Comparison of ENCODE assay signal across 12 cellular contexts in the genomic region with DNA sequence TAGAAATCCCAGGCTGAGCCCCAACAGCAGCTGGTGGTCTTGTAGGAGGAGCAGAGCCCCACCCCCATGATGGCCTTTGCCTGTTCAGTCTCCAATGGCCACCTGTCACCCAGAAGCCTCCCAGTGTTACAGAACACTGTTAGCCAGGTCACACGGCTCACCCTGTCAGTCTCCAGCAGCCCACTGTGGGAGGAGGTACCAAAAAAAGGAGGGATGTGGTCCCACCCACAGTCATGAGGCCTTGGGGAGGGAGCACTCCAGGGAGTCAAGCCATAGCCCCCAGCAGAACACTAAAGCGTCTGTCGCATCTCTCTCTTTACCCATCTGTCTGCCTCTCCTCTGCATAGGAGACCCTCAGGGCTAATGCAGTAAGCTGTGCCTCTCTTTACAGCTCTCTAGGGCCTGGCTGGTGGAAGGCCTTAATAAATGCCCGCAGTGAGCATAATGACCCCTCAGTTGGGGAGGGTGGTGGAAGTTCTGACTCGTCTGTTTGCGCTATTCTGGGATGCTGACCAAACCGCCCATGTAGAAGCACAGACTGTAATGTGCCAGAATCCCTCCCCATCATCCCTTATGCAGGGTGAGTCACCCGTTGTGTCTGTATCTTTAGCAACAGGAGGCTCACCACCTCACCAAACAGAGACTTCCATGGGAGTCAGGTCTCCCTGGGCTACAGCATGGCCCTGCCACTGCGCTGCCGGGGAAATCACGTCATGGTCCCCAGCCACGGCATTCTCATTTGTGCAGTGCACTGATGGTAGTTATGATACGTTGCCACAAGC. TPM values are rescaled to one million over a fixed set of nuclear protein-coding genes. Genes with fewer than 3 reads are reported as not detected.
DNase-seq lines count a peak whose midpoint lies in the region; ATAC-seq and TF ChIP-seq lines count a peak whose summit lies in the region.
"Had no signal": no experiment of that assay in that cellular context is flagged by ENCODE, and none has a peak within 500 bp of the region (broad histone marks: within the 10 kb centered on the region; RNA-seq: fewer than 3 reads in every experiment).

No MANE protein-coding gene starts in this region.

- peaks cover 65% of the 10 kb centered on the region for H3K4me1 Mint-ChIP-seq in chondrocyte (ENCODE audit: low read depth)
- H3K4me1 Mint-ChIP-seq: B cell had no signal

- no peak for TF ChIP-seq EP300 in upper lobe of left lung (IDR thresholded peaks at IDR 0.05)

- WGBS in mesenchymal stem cell, result 70% methylated on average over 13 of the region's 13 CpGs
- WGBS in upper lobe of left lung, 2 donors, result 64 to 89% methylated on average over 4 to 13 of the region's 13 CpGs

- H3K27me3 ChIP-seq in mesenchymal stem cell (ENCODE audit: control insufficient read depth in 1 of 2, insufficient read depth in 1 of 2, low read length in 2 of 2) (no peaks in the 10 kb centered on the region), upper lobe of left lung (no peaks in the 10 kb centered on the region)

- peak overlapping the region; percentile 93 for H3K27ac Mint-ChIP-seq in chondrocyte (ENCODE audit: unreplicated experiment)
- H3K27ac Mint-ChIP-seq: B cell had no signal

- peaks cover 7% of the 10 kb centered on the region for H3K36me3 Mint-ChIP-seq in chondrocyte (ENCODE audit: low read depth)

- H2AFZ ChIP-seq in mesenchymal stem cell (ENCODE audit: low read depth, low read length), result no peak overlapping the region

- DNase-seq in NCI-H146 (lab: John Stamatoyannopoulos, UW), result peak; percentile 23
- DNase-seq in NCI-H146 treated with DMSO at 0.1 percent for 48 hours (lab: John Stamatoyannopoulos, UW; ENCODE audit: unreplicated experiment), result no peak
- DNase-seq in chondrocyte (ENCODE audit: low spot score), result peak; percentile 84
- peak; percentile 95 for DNase-seq in mesenchymal stem cell
- DNase-seq in upper lobe of left lung, result no peak
- no peak for DNase-seq in OCI-M1 (lab: John Stamatoyannopoulos, UW)
- DNase-seq: cortex of kidney had no signal

- H2BK12ac ChIP-seq in mesenchymal stem cell (ENCODE audit: low read length in 2 of 2), result no peak overlapping the region

- peaks cover 17 to 31% of the 10 kb centered on the region in 2 experiments for H3K36me3 ChIP-seq in mesenchymal stem cell (ENCODE audit: control insufficient read depth in 1 of 2, insufficient read depth in 2 of 2, low read depth in 1 of 2, low read length in 2 of 2)
- H3K36me3 ChIP-seq in upper lobe of left lung, result peaks cover 0 to 19% (median 6%) of the 10 kb centered on the region in 4 donors

- ATAC-seq in upper lobe of left lung (ENCODE audit: low FRiP score in 2 of 2), result peak; percentile 52 to 94
- ATAC-seq in GM21528 (IDR thresholded peaks at IDR 0.05; ENCODE audit: low FRiP score, unreplicated experiment), result no peak
- no peak for ATAC-seq in GM19395 (IDR thresholded peaks at IDR 0.05; ENCODE audit: unreplicated experiment)
- ATAC-seq: HCT116 had no signal

- no peak for TF ChIP-seq CTCF in chondrocyte (IDR thresholded peaks at IDR 0.05)
- no peak for TF ChIP-seq CTCF in upper lobe of left lung (IDR thresholded peaks at IDR 0.05)

- H4K91ac ChIP-seq in mesenchymal stem cell (ENCODE audit: low read length), result no peak overlapping the region

- H3K27ac ChIP-seq in mesenchymal stem cell (ENCODE audit: low read length, poor library complexity, severe bottlenecking), result peak overlapping the region; percentile 14
- H3K27ac ChIP-seq in upper lobe of left lung, result peak overlapping the region in 1 of 4 donors; percentile 21
- H3K27ac ChIP-seq: SK-N-MC had no signal

- peak overlapping the region; percentile 86 for H3K9ac ChIP-seq in mesenchymal stem cell (ENCODE audit: low read length)

- H3K4me3 ChIP-seq in mesenchymal stem cell (ENCODE audit: insufficient read depth in 1 of 2, low read depth in 1 of 2, low read length in 2 of 2) (peak overlapping the region in 1 of 2 experiments; percentile 46), upper lobe of left lung (no peak overlapping the region)
- H3K4me3 ChIP-seq: SK-N-MC had no signal

- no peak overlapping the region for H2BK5ac ChIP-seq in mesenchymal stem cell (ENCODE audit: low read depth, low read length, poor library complexity, severe bottlenecking)

- peak overlapping the region in 1 of 2 experiments; percentile 61 for H3K18ac ChIP-seq in mesenchymal stem cell (ENCODE audit: low read depth in 1 of 2, low read length in 2 of 2)

- H3K27me3 Mint-ChIP-seq in chondrocyte (ENCODE audit: low read depth), result no peaks in the 10 kb centered on the region

- H2BK15ac ChIP-seq in mesenchymal stem cell (ENCODE audit: low read depth, poor library complexity, severe bottlenecking), result no peak overlapping the region

- H3K4me2 ChIP-seq in mesenchymal stem cell (ENCODE audit: low read length, poor library complexity, severe bottlenecking), result no peak overlapping the region

- H4K8ac ChIP-seq in mesenchymal stem cell (ENCODE audit: low read length), result no peak overlapping the region

- H3K79me1 ChIP-seq in mesenchymal stem cell (replicated peaks; ENCODE audit: low read length, poor library complexity, severe bottlenecking), result peaks cover 50% of the 10 kb centered on the region

- no peak overlapping the region for H2AK5ac ChIP-seq in mesenchymal stem cell (ENCODE audit: low read length, severe bottlenecking)

- no peak overlapping the region for H3K4me3 Mint-ChIP-seq in chondrocyte (ENCODE audit: unreplicated experiment)
- H3K4me3 Mint-ChIP-seq: B cell had no signal

- peaks cover 36% of the 10 kb centered on the region for H3K4me1 ChIP-seq in mesenchymal stem cell (ENCODE audit: control insufficient read depth, insufficient read depth, low read depth, low read length)
- H3K4me1 ChIP-seq in upper lobe of left lung, result peaks cover 0 to 4% (median 0%) of the 10 kb centered on the region in 4 donors

- H2BK120ac ChIP-seq in mesenchymal stem cell (ENCODE audit: low read depth, low read length), result no peak overlapping the region

- no peaks in the 10 kb centered on the region for H3K9me3 Mint-ChIP-seq in chondrocyte (ENCODE audit: low read depth)

- peak overlapping the region in 1 of 2 experiments; percentile 13 for H3K4ac ChIP-seq in mesenchymal stem cell (ENCODE audit: low read depth in 1 of 2, low read length in 2 of 2)

- no peaks in the 10 kb centered on the region for H3K9me3 ChIP-seq in mesenchymal stem cell (ENCODE audit: control insufficient read depth, low read length)
- no peaks in the 10 kb centered on the region for H3K9me3 ChIP-seq in upper lobe of left lung

- H3K14ac ChIP-seq in mesenchymal stem cell (ENCODE audit: low read length in 2 of 2), result no peak overlapping the region

- no peak for TF ChIP-seq POLR2A in upper lobe of left lung (IDR thresholded peaks at IDR 0.05)

- no peak overlapping the region for H3K23ac ChIP-seq in mesenchymal stem cell (ENCODE audit: low read length in 2 of 2)

RNA-seq across cellular contexts. Expression of gene C14orf132, which starts 14.6 kb away (rescaled TPM):
- total RNA-seq in chondrocyte (33.0 to 99.3 TPM (median 33.2 TPM) in 3 replicates), upper lobe of left lung (10 to 100 TPM; 36.7 to 64.6 (median 59.6) TPM)
- polyA plus RNA-seq in mesenchymal stem cell (2013, experiment 1 of 2), result 17.0 TPM
- polyA plus RNA-seq in mesenchymal stem cell (2013, experiment 2 of 2), result 18.2 TPM

Comparison
In these comparisons a context has a peak if more than half of its experiments do, and no peak if none do; other contexts are left out.
1. DNase-seq: peak in NCI-H146 (single experiment), chondrocyte (single experiment) and mesenchymal stem cell (single experiment); none in NCI-H146 treated with DMSO at 0.1 percent for 48 hours (single experiment), upper lobe of left lung (0 of 2) and OCI-M1 (single experiment).
2. ATAC-seq: peak in upper lobe of left lung (2 of 2); none in GM21528 (single experiment) and GM19395 (single experiment).